ENCODE assay signal across 8 cellular contexts in genomic region chr13:19864018-19864338, GRCh38. TPM values are rescaled to one million over a fixed set of nuclear protein-coding genes. Genes with fewer than 3 reads are reported as not detected.
A peak's percentile ranks its signal among the peaks of the same experiment; 100 is the strongest.
DNase-seq lines count a peak whose midpoint lies in the region; ATAC-seq and TF ChIP-seq lines count a peak whose summit lies in the region.

No MANE protein-coding gene starts in this region.

- ATAC-seq in GM18498 (IDR thresholded peaks at IDR 0.05; ENCODE audit: unreplicated experiment) (peak; percentile 39), HG02852 (IDR thresholded peaks at IDR 0.05; ENCODE audit: unreplicated experiment) (peak; percentile 28)

- H3K4me3 Mint-ChIP-seq in activated CD4-positive, alpha-beta memory T cell treated with anti-CD3 and anti-CD28 coated beads for 36 hours: peak overlapping the region; percentile 77

- H3K9ac ChIP-seq in muscle layer of colon (ENCODE audit: low read length): peak overlapping the region; percentile 39

- intact Hi-C loops in activated CD4-positive, alpha-beta memory T cell treated with anti-CD3 and anti-CD28 coated beads for 36 hours (cut with micrococcal nuclease): loop anchor here (1.0 to 5.0 kb wide), 5 partner anchors 96 to 558 kb away; partner anchors contain the start of genes GJA3 and MPHOSPH8

- DNase-seq in NCI-H226: peak; percentile 54
- peak; percentile 73 for DNase-seq in activated CD4-positive, alpha-beta memory T cell treated with anti-CD3 and anti-CD28 coated beads for 36 hours
- DNase-seq in epidermal melanocyte (ENCODE audit: insufficient read length, low spot score): peak; percentile 37
- DNase-seq in stromal cell of bone marrow (ENCODE audit: low read depth): peak; percentile 36

- TF ChIP-seq CTCF in 22Rv1 (IDR thresholded peaks at IDR 0.05): no peak

- no peaks in the 10 kb centered on the region for H3K36me3 ChIP-seq in muscle layer of colon (ENCODE audit: insufficient read depth, low read length)

- no peaks in the 10 kb centered on the region for H3K27me3 ChIP-seq in muscle layer of colon (ENCODE audit: control insufficient read depth in 1 of 2, insufficient read depth in 2 of 2, low read length in 2 of 2)

- POLR2A ChIA-PET in activated CD4-positive, alpha-beta memory T cell treated with anti-CD3 and anti-CD28 coated beads for 36 hours (lab: Charles Lee): interaction anchor here (1.0 to 3.3 kb wide), 6 partner anchors 12 to 96 kb away, joined by 3 to 21 read pairs (median 4); partner anchors contain the start of gene PSPC1

- H3K27ac Mint-ChIP-seq in activated CD4-positive, alpha-beta memory T cell treated with anti-CD3 and anti-CD28 coated beads for 36 hours: peak overlapping the region; percentile 97

- peak overlapping the region; percentile 71 to 79 for H3K4me3 ChIP-seq in muscle layer of colon (ENCODE audit: low read depth in 1 of 2, low read length in 2 of 2)

- peaks cover 23% of the 10 kb centered on the region for H3K4me1 ChIP-seq in muscle layer of colon (ENCODE audit: insufficient read depth, low read length)

- peaks cover 38% of the 10 kb centered on the region for H3K4me1 Mint-ChIP-seq in activated CD4-positive, alpha-beta memory T cell treated with anti-CD3 and anti-CD28 coated beads for 36 hours (ENCODE audit: low read depth)

- H3K9me3 ChIP-seq in muscle layer of colon (ENCODE audit: low read length): no peaks in the 10 kb centered on the region

- CTCF ChIA-PET in activated CD4-positive, alpha-beta memory T cell treated with anti-CD3 and anti-CD28 coated beads for 36 hours (lab: Charles Lee): interaction anchor here (0.8 to 1.7 kb wide), 6 partner anchors 12 to 230 kb away, joined by 3 to 7 read pairs (median 4); no protein-coding TSS in a partner anchor

- H3K36me3 Mint-ChIP-seq in activated CD4-positive, alpha-beta memory T cell treated with anti-CD3 and anti-CD28 coated beads for 36 hours: peaks cover 10% of the 10 kb centered on the region

- H3K27ac ChIP-seq in 22Rv1 (peak overlapping the region; percentile 98), muscle layer of colon (ENCODE audit: low read depth, low read length) (peak overlapping the region; percentile 93)

- H3K27me3 Mint-ChIP-seq in activated CD4-positive, alpha-beta memory T cell treated with anti-CD3 and anti-CD28 coated beads for 36 hours: no peaks in the 10 kb centered on the region

- H3K9me3 Mint-ChIP-seq in activated CD4-positive, alpha-beta memory T cell treated with anti-CD3 and anti-CD28 coated beads for 36 hours: no peaks in the 10 kb centered on the region

RNA-seq across cellular contexts. Expression of gene ZMYM5, which starts 0.5 kb away (rescaled TPM):
- 10 to 100 TPM; 10.0 to 11.1 TPM for total RNA-seq in activated CD4-positive, alpha-beta memory T cell treated with anti-CD3 and anti-CD28 coated beads for 36 hours

Comparison
In these comparisons a context has a peak if more than half of its experiments do, and no peak if none do; other contexts are left out.
1. Peak in every context shown above with its lines: DNase-seq, ATAC-seq, H3K4me3 ChIP-seq and H3K27ac ChIP-seq.